Comparison of ENCODE assay signal across 8 cellular contexts in genomic region chr3:196711838-196712513, GRCh38. TPM values are rescaled to one million over a fixed set of nuclear protein-coding genes. Genes with fewer than 3 reads are reported as not detected.
DNase-seq lines count a peak whose midpoint lies in the region; TF ChIP-seq lines count a peak whose summit lies in the region.

A gene with protein sequence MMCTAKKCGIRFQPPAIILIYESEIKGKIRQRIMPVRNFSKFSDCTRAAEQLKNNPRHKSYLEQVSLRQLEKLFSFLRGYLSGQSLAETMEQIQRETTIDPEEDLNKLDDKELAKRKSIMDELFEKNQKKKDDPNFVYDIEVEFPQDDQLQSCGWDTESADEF (minus strand): TSS chr3:196712250. CDS start chr3:196708657, 3,593 bp downstream.
Gene PIGX (plus strand): TSS chr3:196712377.

- no peaks in the 10 kb centered on the region for H3K36me3 Mint-ChIP-seq in neural crest cell (ENCODE audit: low read depth)

- WGBS in stomach, 5 donors = 0% methylated on average over 6 to 68 of the region's 68 CpGs

- H3K4me3 Mint-ChIP-seq in neural crest cell = peak within 1 kb of the TSS; percentile 95

- peaks cover 15 to 23% (median 20%) of the 10 kb centered on the region in 4 donors for H3K4me1 ChIP-seq in stomach

- H3K36me3 ChIP-seq in stomach = no peaks in the 10 kb centered on the region

- peak within 1 kb of the TSS; percentile 90 to 99 (median 96) for H3K27ac ChIP-seq in stomach

- no peak for TF ChIP-seq CTCF in LNCaP clone FGC (IDR thresholded peaks at IDR 0.05; ENCODE audit: control insufficient read depth, extremely low read depth, insufficient read depth)
- TF ChIP-seq CTCF in neural crest cell (conservative IDR thresholded peaks at IDR 0.05) = no peak
- TF ChIP-seq CTCF in stomach (IDR thresholded peaks at IDR 0.05) = peak in 4 of 7 experiments; percentile 14 to 34 (median 16)

- DNase-seq in EL (peak; percentile 86), GOT3 (lab: John Stamatoyannopoulos, UW) (peak; percentile 82), LNCaP clone FGC (ENCODE audit: low read depth) (peak; percentile 30), RPMI8226 (peak; percentile 93), fibroblast of the conjunctiva (ENCODE audit: low read depth) (peak; percentile 62), neural crest cell (ENCODE audit: low read depth, low spot score) (peak; percentile 78), stomach (peak; percentile 86)
- DNase-seq in activated effector memory CD4-positive, alpha-beta T cell treated with Interleukin-2 at 50 U/mL for 16 hours = peak; percentile 84

- peak within 1 kb of the TSS; percentile 87 for H3K27ac Mint-ChIP-seq in neural crest cell (ENCODE audit: unreplicated experiment)

- no peak for TF ChIP-seq POLR2A in stomach (IDR thresholded peaks at IDR 0.05)

- peaks cover 20% of the 10 kb centered on the region for H3K4me1 Mint-ChIP-seq in neural crest cell

- H3K27me3 ChIP-seq in stomach = no peaks in the 10 kb centered on the region

- no peaks in the 10 kb centered on the region for H3K9me3 Mint-ChIP-seq in neural crest cell

- no peaks in the 10 kb centered on the region for H3K9me3 ChIP-seq in stomach

- TF ChIP-seq EP300 in stomach (IDR thresholded peaks at IDR 0.05) = no peak

- intact Hi-C loops in stomach (cut with DNase I; ENCODE audit: low total_unique reads) = no loop called here

- H3K27me3 Mint-ChIP-seq in neural crest cell (ENCODE audit: low read depth) = no peaks in the 10 kb centered on the region

- peak within 1 kb of the TSS; percentile 76 for H3K4me3 ChIP-seq in LNCaP clone FGC (ENCODE audit: low read depth, low read length)
- H3K4me3 ChIP-seq in stomach = peak within 1 kb of the TSS; percentile 69 to 93 (median 85)

RNA-seq across cellular contexts. Expression of the first gene that starts in this region (rescaled TPM):
- total RNA-seq in neural crest cell (5.8 and 6.3 TPM in 2 replicates), stomach (1 to 10 TPM in 1 of 5 donors, under 1 TPM in 1, not detected in 3; 0.18 to 1.8 TPM)
- 1 to 10 TPM in 2 of 3 donors, under 1 TPM in 1; 0.63 to 3.1 (median 2.7) TPM for polyA plus RNA-seq in stomach

RNA-seq across cellular contexts. Expression of gene PIGX, which starts in this region (rescaled TPM):
- total RNA-seq in neural crest cell = 36.2 and 37.8 TPM in 2 replicates
- 10 to 100 TPM in 4 of 5 donors, 1 to 10 TPM in 1; 4.6 to 60.8 (median 27.5) TPM for total RNA-seq in stomach
- 10 to 100 TPM in 2 of 3 donors, 1 to 10 TPM in 1; 7.6 to 11.3 (median 10.3) TPM for polyA plus RNA-seq in stomach

Comparison
In these comparisons a context has a peak if more than half of its experiments do, and no peak if none do; other contexts are left out.
1. Peak in every context shown above with its lines: DNase-seq, H3K4me3 ChIP-seq and H3K27ac ChIP-seq.
2. DNase-seq: peak in every context shown above with its lines; median percentile 93 in RPMI8226; 86 in EL; 86 in stomach; 84 in activated effector memory CD4-positive, alpha-beta T cell treated with Interleukin-2 at 50 U/mL for 16 hours; 82 in GOT3; 78 in neural crest cell; 62 in fibroblast of the conjunctiva; 30 in LNCaP clone FGC.
3. CTCF ChIP-seq: peak in stomach (4 of 7); none in LNCaP clone FGC (single experiment) and neural crest cell (single experiment).